Comparison of ENCODE assay signal across 11 cellular contexts in genomic region chr1:155094622-155094948, GRCh38. TPM values are rescaled to one million over a fixed set of nuclear protein-coding genes. Genes with fewer than 3 reads are reported as not detected.
DNase-seq lines count a peak whose midpoint lies in the region; ATAC-seq, FAIRE-seq and TF ChIP-seq lines count a peak whose summit lies in the region.
"Had no signal": no experiment of that assay in that cellular context is flagged by ENCODE, and none has a peak within 500 bp of the region (broad histone marks: within the 10 kb centered on the region; RNA-seq: fewer than 3 reads in every experiment).

No MANE protein-coding gene starts in this region.

- H3K27ac ChIP-seq in cardiac muscle cell (peak overlapping the region; percentile 84), HepG2 (ENCODE audit: extremely low read length, insufficient read depth, low read length) (no peak overlapping the region), uterus (peak overlapping the region; percentile 64 to 76)

- no peak for FAIRE-seq in HepG2 (lab: Jason Lieb, UNC)

- no peak for TF ChIP-seq RAD21 in HepG2 (CRISPR knock-in tag; IDR thresholded peaks at IDR 0.05)

- TF ChIP-seq POLR2A in HepG2 (IDR thresholded peaks at IDR 0.05; ENCODE audit: insufficient read depth in 1 of 2, low read depth in 2 of 2, low read length in 2 of 2) (no peak), uterus (IDR thresholded peaks at IDR 0.05) (no peak)

- peak overlapping the region; percentile 75 for H3K4me2 ChIP-seq in HepG2 (ENCODE audit: low read depth, low read length)

- POLR2A ChIA-PET in HepG2 (lab: Yijun Ruan, JAX) = interaction anchor here (1.2 to 2.3 kb wide), 3 partner anchors 32 to 41 kb away, joined by 3 to 11 read pairs (median 6); partner anchors contain the start of gene SLC50A1

- H3K9ac ChIP-seq in HepG2 (ENCODE audit: insufficient read depth, low read depth, low read length) = no peak overlapping the region

- H3K9me3 ChIP-seq in cardiac muscle cell (ENCODE audit: low read depth) = no peaks in the 10 kb centered on the region
- no peaks in the 10 kb centered on the region for H3K9me3 ChIP-seq in HepG2 (ENCODE audit: low read length)
- no peaks in the 10 kb centered on the region for H3K9me3 ChIP-seq in uterus
- H3K9me3 ChIP-seq: right atrium auricular region, tibial artery had no signal

- H3K4me3 ChIP-seq in cardiac muscle cell (no peak overlapping the region), HepG2 (replicated peaks in 1 of 3; ENCODE audit: insufficient read depth in 1 of 3, low read depth in 2 of 3, low read length in 3 of 3) (peak overlapping the region in 1 of 3 experiments; percentile 54; a peak in 1 of 6 replicates), uterus (no peak overlapping the region)
- H3K4me3 ChIP-seq: right atrium auricular region, tibial artery had no signal

- no peaks in the 10 kb centered on the region for H3K36me3 Mint-ChIP-seq in activated naive CD4-positive, alpha-beta T cell treated with anti-CD3 and anti-CD28 coated beads, Interleukin-2, amount 50 U/mL, for 72 hours

- ATAC-seq in left cardiac atrium = no peak
- no peak for ATAC-seq in HepG2
- ATAC-seq in activated naive CD4-positive, alpha-beta T cell treated with anti-CD3 and anti-CD28 coated beads, Interleukin-2, amount 50 U/mL, for 72 hours = no peak

- DNase-seq in cardiac muscle cell (ENCODE audit: low read depth in 1 of 2, low spot score in 1 of 2) = no peak
- DNase-seq in left cardiac atrium = no peak
- no peak for DNase-seq in HepG2 (ENCODE audit: low spot score)
- DNase-seq in uterus = no peak
- DNase-seq in HPDE6-E6E7 (ENCODE audit: extremely low spot score) = no peak
- DNase-seq in activated naive CD4-positive, alpha-beta T cell treated with anti-CD3 and anti-CD28 coated beads, Interleukin-2, amount 50 U/mL, for 72 hours (ENCODE audit: low spot score in 2 of 2) = no peak
- DNase-seq: activated effector memory CD4-positive, alpha-beta T cell treated with anti-CD3 and anti-CD28 coated beads, Interleukin-2, amount 50 U/mL, for 16 hours; cerebellar nuclear complex; T-helper 2 cell; tibial artery had no signal

- no TSS peak for BruUV-seq in HepG2 (replicated peaks; lab: Mats Ljungman, UMichigan)

- TF ChIP-seq CTCF in cardiac muscle cell (IDR thresholded peaks at IDR 0.05; ENCODE audit: low read depth, low read length) = no peak
- no peak for TF ChIP-seq CTCF in HepG2 (CRISPR knock-in tag; IDR thresholded peaks at IDR 0.05)
- TF ChIP-seq CTCF in uterus (IDR thresholded peaks at IDR 0.05) = no peak

- H3K27me3 ChIP-seq in cardiac muscle cell (no peaks in the 10 kb centered on the region), HepG2 (ENCODE audit: control insufficient read depth in 1 of 2, insufficient read depth in 2 of 2, low read length in 2 of 2) (no peaks in the 10 kb centered on the region; a peak in 1 of 5 replicates), uterus (no peaks in the 10 kb centered on the region)
- H3K27me3 ChIP-seq: right atrium auricular region had no signal

- H3K9me3 Mint-ChIP-seq in activated naive CD4-positive, alpha-beta T cell treated with anti-CD3 and anti-CD28 coated beads, Interleukin-2, amount 50 U/mL, for 72 hours = no peaks in the 10 kb centered on the region

- H3K27ac Mint-ChIP-seq in activated naive CD4-positive, alpha-beta T cell treated with anti-CD3 and anti-CD28 coated beads, Interleukin-2, amount 50 U/mL, for 72 hours = no peak overlapping the region

- H3K4me1 ChIP-seq in cardiac muscle cell (ENCODE audit: low read depth) (peaks cover 14% of the 10 kb centered on the region), HepG2 (ENCODE audit: insufficient read depth, low read length) (peaks cover 53% of the 10 kb centered on the region), uterus (peaks cover 4 to 5% of the 10 kb centered on the region in 2 donors)

- H4K20me1 ChIP-seq in HepG2 (ENCODE audit: insufficient read depth, low read length) = no peaks in the 10 kb centered on the region

- CTCF ChIA-PET in HepG2 (lab: Yijun Ruan, JAX; ENCODE audit: low intra/inter-chr PET ratio, low total read pairs) = interaction anchor here (2.1 to 6.6 kb wide), 3 partner anchors 31 to 73 kb away, joined by 8 to 165 read pairs (median 18); partner anchors contain the start of gene SLC50A1

- H3K79me2 ChIP-seq in HepG2 (ENCODE audit: insufficient read depth, low read length) = no peaks in the 10 kb centered on the region

- H3K36me3 ChIP-seq in cardiac muscle cell = no peaks in the 10 kb centered on the region
- H3K36me3 ChIP-seq in HepG2 (replicated peaks in 1 of 2; ENCODE audit: control insufficient read depth in 1 of 2, insufficient read depth in 2 of 2, low read length in 2 of 2) = no peaks in the 10 kb centered on the region
- H3K36me3 ChIP-seq in uterus = no peaks in the 10 kb centered on the region
- H3K36me3 ChIP-seq: right atrium auricular region, tibial artery had no signal

- in situ Hi-C loops in HepG2 (cut with HindIII; ENCODE audit: extremely low pct_ligation_motif_present, low pct_unique_long_range_greater_than_20kb) = loop anchor here (5.0 kb wide), 2 partner anchors 33 to 73 kb away; partner anchors contain the start of gene EFNA1

- no peak for TF ChIP-seq EP300 in HepG2 (IDR thresholded peaks at IDR 0.05; ENCODE audit: low read depth in 2 of 2, low read length in 2 of 2)
- TF ChIP-seq EP300 in HepG2 (CRISPR knock-in tag; IDR thresholded peaks at IDR 0.05; ENCODE audit: borderline replicate concordance) = no peak

- H2AFZ ChIP-seq in HepG2 (ENCODE audit: low read length) = no peak overlapping the region

- intact Hi-C loops in left cardiac atrium (cut with DNase I) (loop anchor here in 1 of 2 donors (5.0 kb wide), 1 partner anchor 33 kb away; the partner anchor contains the start of gene EFNA1), HepG2 (cut with micrococcal nuclease; ENCODE audit: unreplicated experiment) (loop anchor here (1.0 to 5.0 kb wide), 4 partner anchors 33 to 73 kb away; partner anchors contain the start of genes DPM3, EFNA1 and SLC50A1), uterus (cut with DNase I; ENCODE audit: low total_unique reads) (no loop called here)

- 74% methylated on average over 2 of the region's 2 CpGs for WGBS in HepG2 (ENCODE audit: low lambda C conversion rate)

RNA-seq across cellular contexts. Expression of gene EFNA3, which starts 15.9 kb away (rescaled TPM):
- 26.3 and 31.9 TPM in 2 replicates for total RNA-seq in cardiac muscle cell
- polyA plus RNA-seq in cardiac muscle cell = 34.2 and 43.0 TPM in 2 replicates
- total RNA-seq in left cardiac atrium = 1 to 10 TPM; 1.1 to 1.4 TPM
- total RNA-seq in HepG2 (2016; rRNA removed; fragmentation: Illumina TruSeq; extraction: Trizol) = 1.0 and 1.6 TPM in 2 replicates
- total RNA-seq in HepG2 (2016; cell fraction: cytosol; rRNA removed; fragmentation: Illumina TruSeq; extraction: Trizol; ENCODE audit: low read depth) = 0.62 and 0.71 TPM in 2 replicates
- 1.1 and 1.4 TPM in 2 replicates for total RNA-seq in HepG2 (2016; cell fraction: insoluble cytoplasmic fraction; rRNA removed; fragmentation: Illumina TruSeq; extraction: Trizol)
- total RNA-seq in HepG2 (2016; cell fraction: membrane; rRNA removed; fragmentation: Illumina TruSeq; extraction: Trizol) = 1.1 TPM in 2 replicates
- total RNA-seq in HepG2 (2016; cell fraction: nucleus; rRNA removed; fragmentation: Illumina TruSeq; extraction: Trizol) = 0.22 and 0.34 TPM in 2 replicates
- 5.7 and 6.8 TPM in 2 replicates for polyA plus RNA-seq in HepG2 (2011; rRNA removed)
- polyA plus RNA-seq in HepG2 (2011; cell fraction: cytosol; rRNA removed) = 3.6 and 6.1 TPM in 2 replicates
- polyA plus RNA-seq in HepG2 (2011; cell fraction: nucleus; rRNA removed) = 6.0 and 6.7 TPM in 2 replicates
- 4.7 and 5.0 TPM in 2 replicates for polyA plus RNA-seq in HepG2 (2012)
- 0.71 and 0.87 TPM in 2 replicates for polyA plus RNA-seq in HepG2 (2016; cell fraction: cytosol; fragmentation: Illumina TruSeq; extraction: Trizol; ENCODE audit: low read depth)
- polyA plus RNA-seq in HepG2 (2016; cell fraction: insoluble cytoplasmic fraction; fragmentation: Illumina TruSeq; extraction: Trizol; ENCODE audit: low read depth) = 1.6 and 1.7 TPM in 2 replicates
- polyA plus RNA-seq in HepG2 (2016; cell fraction: membrane; fragmentation: Illumina TruSeq; extraction: Trizol; ENCODE audit: low read depth) = 0.94 and 1.0 TPM in 2 replicates
- polyA plus RNA-seq in HepG2 (2016; cell fraction: nucleus; fragmentation: Illumina TruSeq; extraction: Trizol; ENCODE audit: insufficient read depth, low read depth) = 1.4 and 2.1 TPM in 2 replicates
- polyA minus RNA-seq in HepG2 (2011; rRNA and poly(A)+ RNA removed; ENCODE audit: low replicate concordance) = 8.7 and 10.6 TPM in 2 replicates
- polyA minus RNA-seq in HepG2 (2011; cell fraction: cytosol; rRNA and poly(A)+ RNA removed) = 1.8 and 2.5 TPM in 2 replicates
- polyA minus RNA-seq in HepG2 (2011; cell fraction: nucleus; rRNA and poly(A)+ RNA removed) = 1.2 TPM in 1 of 2 replicates, not detected in the other
- 1 to 10 TPM in 3 of 4 donors, not detected in 1; 3.2 to 7.6 (median 3.3) TPM for total RNA-seq in uterus
- total RNA-seq in activated naive CD4-positive, alpha-beta T cell treated with anti-CD3 and anti-CD28 coated beads, Interleukin-2, amount 50 U/mL, for 72 hours = 10 to 100 TPM in 1 of 2 donors, 1 to 10 TPM in 1; 1.7 to 12.6 TPM

RNA-seq across cellular contexts. Expression of gene EFNA4, which starts 31.0 kb away (rescaled TPM):
- total RNA-seq in cardiac muscle cell = 29.2 and 36.0 TPM in 2 replicates
- 18.3 and 29.6 TPM in 2 replicates for polyA plus RNA-seq in cardiac muscle cell
- 1 to 10 TPM; 2.5 to 2.7 TPM for total RNA-seq in left cardiac atrium
- total RNA-seq in HepG2 (2016; rRNA removed; fragmentation: Illumina TruSeq; extraction: Trizol) = 9.3 and 17.2 TPM in 2 replicates
- 7.3 and 8.5 TPM in 2 replicates for total RNA-seq in HepG2 (2016; cell fraction: cytosol; rRNA removed; fragmentation: Illumina TruSeq; extraction: Trizol; ENCODE audit: low read depth)
- 11.0 and 17.1 TPM in 2 replicates for total RNA-seq in HepG2 (2016; cell fraction: insoluble cytoplasmic fraction; rRNA removed; fragmentation: Illumina TruSeq; extraction: Trizol)
- 8.8 and 11.0 TPM in 2 replicates for total RNA-seq in HepG2 (2016; cell fraction: membrane; rRNA removed; fragmentation: Illumina TruSeq; extraction: Trizol)
- total RNA-seq in HepG2 (2016; cell fraction: nucleus; rRNA removed; fragmentation: Illumina TruSeq; extraction: Trizol) = 11.6 and 14.7 TPM in 2 replicates
- 12.0 and 13.9 TPM in 2 replicates for polyA plus RNA-seq in HepG2 (2011; rRNA removed)
- 10.6 and 13.8 TPM in 2 replicates for polyA plus RNA-seq in HepG2 (2011; cell fraction: cytosol; rRNA removed)
- polyA plus RNA-seq in HepG2 (2011; cell fraction: nucleus; rRNA removed) = 8.4 and 8.6 TPM in 2 replicates
- 6.5 and 7.0 TPM in 2 replicates for polyA plus RNA-seq in HepG2 (2012)
- polyA plus RNA-seq in HepG2 (2016; cell fraction: cytosol; fragmentation: Illumina TruSeq; extraction: Trizol; ENCODE audit: low read depth) = 3.8 and 4.4 TPM in 2 replicates
- polyA plus RNA-seq in HepG2 (2016; cell fraction: insoluble cytoplasmic fraction; fragmentation: Illumina TruSeq; extraction: Trizol; ENCODE audit: low read depth) = 9.8 and 11.5 TPM in 2 replicates
- 5.1 and 5.2 TPM in 2 replicates for polyA plus RNA-seq in HepG2 (2016; cell fraction: membrane; fragmentation: Illumina TruSeq; extraction: Trizol; ENCODE audit: low read depth)
- 25.7 and 27.9 TPM in 2 replicates for polyA plus RNA-seq in HepG2 (2016; cell fraction: nucleus; fragmentation: Illumina TruSeq; extraction: Trizol; ENCODE audit: insufficient read depth, low read depth)
- 11.1 and 12.4 TPM in 2 replicates for polyA minus RNA-seq in HepG2 (2011; rRNA and poly(A)+ RNA removed; ENCODE audit: low replicate concordance)
- 4.8 and 5.1 TPM in 2 replicates for polyA minus RNA-seq in HepG2 (2011; cell fraction: cytosol; rRNA and poly(A)+ RNA removed)
- 2.4 and 3.6 TPM in 2 replicates for polyA minus RNA-seq in HepG2 (2011; cell fraction: nucleus; rRNA and poly(A)+ RNA removed)
- 1 to 10 TPM in 2 of 4 donors, not detected in 2; 8.0 to 8.4 TPM for total RNA-seq in uterus
- 1 to 10 TPM; 5.7 to 9.5 TPM for total RNA-seq in activated naive CD4-positive, alpha-beta T cell treated with anti-CD3 and anti-CD28 coated beads, Interleukin-2, amount 50 U/mL, for 72 hours

RNA-seq across cellular contexts. Expression of gene EFNA1, which starts 33.1 kb away (rescaled TPM):
- 39.1 and 43.1 TPM in 2 replicates for total RNA-seq in cardiac muscle cell
- polyA plus RNA-seq in cardiac muscle cell = 83.5 and 104 TPM in 2 replicates
- 10 to 100 TPM; 33.3 to 39.1 TPM for total RNA-seq in left cardiac atrium
- total RNA-seq in HepG2 (2016; rRNA removed; fragmentation: Illumina TruSeq; extraction: Trizol) = 41.2 and 81.8 TPM in 2 replicates
- 20.3 and 22.5 TPM in 2 replicates for total RNA-seq in HepG2 (2016; cell fraction: cytosol; rRNA removed; fragmentation: Illumina TruSeq; extraction: Trizol; ENCODE audit: low read depth)
- total RNA-seq in HepG2 (2016; cell fraction: insoluble cytoplasmic fraction; rRNA removed; fragmentation: Illumina TruSeq; extraction: Trizol) = 43.8 and 83.7 TPM in 2 replicates
- 37.3 and 39.8 TPM in 2 replicates for total RNA-seq in HepG2 (2016; cell fraction: membrane; rRNA removed; fragmentation: Illumina TruSeq; extraction: Trizol)
- total RNA-seq in HepG2 (2016; cell fraction: nucleus; rRNA removed; fragmentation: Illumina TruSeq; extraction: Trizol) = 83.6 and 87.9 TPM in 2 replicates
- polyA plus RNA-seq in HepG2 (2011; rRNA removed) = 874 and 1,163 TPM in 2 replicates
- polyA plus RNA-seq in HepG2 (2011; cell fraction: cytosol; rRNA removed) = 750 and 916 TPM in 2 replicates
- 390 and 585 TPM in 2 replicates for polyA plus RNA-seq in HepG2 (2011; cell fraction: nucleus; rRNA removed)
- polyA plus RNA-seq in HepG2 (2012) = 254 and 427 TPM in 2 replicates
- polyA plus RNA-seq in HepG2 (2016; cell fraction: cytosol; fragmentation: Illumina TruSeq; extraction: Trizol; ENCODE audit: low read depth) = 16.7 and 18.6 TPM in 2 replicates
- polyA plus RNA-seq in HepG2 (2016; cell fraction: insoluble cytoplasmic fraction; fragmentation: Illumina TruSeq; extraction: Trizol; ENCODE audit: low read depth) = 45.4 and 47.8 TPM in 2 replicates
- 25.2 and 27.9 TPM in 2 replicates for polyA plus RNA-seq in HepG2 (2016; cell fraction: membrane; fragmentation: Illumina TruSeq; extraction: Trizol; ENCODE audit: low read depth)
- polyA plus RNA-seq in HepG2 (2016; cell fraction: nucleus; fragmentation: Illumina TruSeq; extraction: Trizol; ENCODE audit: insufficient read depth, low read depth) = 175 and 184 TPM in 2 replicates
- 139 and 593 TPM in 2 replicates for polyA minus RNA-seq in HepG2 (2011; rRNA and poly(A)+ RNA removed; ENCODE audit: low replicate concordance)
- polyA minus RNA-seq in HepG2 (2011; cell fraction: cytosol; rRNA and poly(A)+ RNA removed) = 195 and 264 TPM in 2 replicates
- 72.6 and 120 TPM in 2 replicates for polyA minus RNA-seq in HepG2 (2011; cell fraction: nucleus; rRNA and poly(A)+ RNA removed)
- 10 to 100 TPM; 22.3 to 58.5 (median 36.5) TPM for total RNA-seq in uterus
- total RNA-seq in activated naive CD4-positive, alpha-beta T cell treated with anti-CD3 and anti-CD28 coated beads, Interleukin-2, amount 50 U/mL, for 72 hours = 1 to 10 TPM in 1 of 2 donors, under 1 TPM in 1; 0.68 to 1.6 TPM

RNA-seq across cellular contexts. Expression of gene SLC50A1, which starts 41.1 kb away (rescaled TPM):
- 18.4 and 20.9 TPM in 2 replicates for total RNA-seq in cardiac muscle cell
- polyA plus RNA-seq in cardiac muscle cell = 45.1 and 50.7 TPM in 2 replicates
- total RNA-seq in left cardiac atrium = 10 to 100 TPM; 12.2 to 13.0 TPM
- total RNA-seq in HepG2 (2016; rRNA removed; fragmentation: Illumina TruSeq; extraction: Trizol) = 16.4 and 22.5 TPM in 2 replicates
- 19.6 and 29.0 TPM in 2 replicates for total RNA-seq in HepG2 (2016; cell fraction: cytosol; rRNA removed; fragmentation: Illumina TruSeq; extraction: Trizol; ENCODE audit: low read depth)
- 14.6 and 22.8 TPM in 2 replicates for total RNA-seq in HepG2 (2016; cell fraction: insoluble cytoplasmic fraction; rRNA removed; fragmentation: Illumina TruSeq; extraction: Trizol)
- 30.5 and 34.4 TPM in 2 replicates for total RNA-seq in HepG2 (2016; cell fraction: membrane; rRNA removed; fragmentation: Illumina TruSeq; extraction: Trizol)
- total RNA-seq in HepG2 (2016; cell fraction: nucleus; rRNA removed; fragmentation: Illumina TruSeq; extraction: Trizol) = 13.0 and 15.2 TPM in 2 replicates
- 46.8 and 49.5 TPM in 2 replicates for polyA plus RNA-seq in HepG2 (2011; rRNA removed)
- 53.5 and 57.9 TPM in 2 replicates for polyA plus RNA-seq in HepG2 (2011; cell fraction: cytosol; rRNA removed)
- polyA plus RNA-seq in HepG2 (2011; cell fraction: nucleus; rRNA removed) = 18.6 and 21.1 TPM in 2 replicates
- polyA plus RNA-seq in HepG2 (2012) = 26.3 and 27.0 TPM in 2 replicates
- polyA plus RNA-seq in HepG2 (2016; cell fraction: cytosol; fragmentation: Illumina TruSeq; extraction: Trizol; ENCODE audit: low read depth) = 24.2 and 36.2 TPM in 2 replicates
- polyA plus RNA-seq in HepG2 (2016; cell fraction: insoluble cytoplasmic fraction; fragmentation: Illumina TruSeq; extraction: Trizol; ENCODE audit: low read depth) = 20.1 and 21.0 TPM in 2 replicates
- polyA plus RNA-seq in HepG2 (2016; cell fraction: membrane; fragmentation: Illumina TruSeq; extraction: Trizol; ENCODE audit: low read depth) = 29.7 and 39.9 TPM in 2 replicates
- polyA plus RNA-seq in HepG2 (2016; cell fraction: nucleus; fragmentation: Illumina TruSeq; extraction: Trizol; ENCODE audit: insufficient read depth, low read depth) = 35.6 and 36.4 TPM in 2 replicates
- 40.9 and 59.1 TPM in 2 replicates for polyA minus RNA-seq in HepG2 (2011; rRNA and poly(A)+ RNA removed; ENCODE audit: low replicate concordance)
- polyA minus RNA-seq in HepG2 (2011; cell fraction: cytosol; rRNA and poly(A)+ RNA removed) = 12.3 and 19.1 TPM in 2 replicates
- polyA minus RNA-seq in HepG2 (2011; cell fraction: nucleus; rRNA and poly(A)+ RNA removed) = 7.8 and 9.8 TPM in 2 replicates
- total RNA-seq in uterus = 10 to 100 TPM in 3 of 4 donors, under 1 TPM in 1; 0.26 to 24.0 (median 21.8) TPM
- 10 to 100 TPM; 47.4 to 49.4 TPM for total RNA-seq in activated naive CD4-positive, alpha-beta T cell treated with anti-CD3 and anti-CD28 coated beads, Interleukin-2, amount 50 U/mL, for 72 hours

RNA-seq across cellular contexts. Expression of gene ADAM15, which starts 43.5 kb away (rescaled TPM):
- total RNA-seq in cardiac muscle cell (19.5 and 23.0 TPM in 2 replicates), left cardiac atrium (100 to 1,000 TPM; 108 to 142 TPM), HepG2 (2016; rRNA removed; fragmentation: Illumina TruSeq; extraction: Trizol) (12.3 and 25.6 TPM in 2 replicates), uterus (100 to 1,000 TPM in 3 of 4 donors, 10 to 100 TPM in 1; 58.6 to 270 (median 153) TPM)
- polyA plus RNA-seq in cardiac muscle cell (23.0 and 25.2 TPM in 2 replicates), HepG2 (2011; rRNA removed) (17.9 and 24.0 TPM in 2 replicates)
- total RNA-seq in HepG2 (2016; cell fraction: cytosol; rRNA removed; fragmentation: Illumina TruSeq; extraction: Trizol; ENCODE audit: low read depth) = 9.4 and 10.0 TPM in 2 replicates
- total RNA-seq in HepG2 (2016; cell fraction: insoluble cytoplasmic fraction; rRNA removed; fragmentation: Illumina TruSeq; extraction: Trizol) = 11.8 and 25.5 TPM in 2 replicates
- total RNA-seq in HepG2 (2016; cell fraction: membrane; rRNA removed; fragmentation: Illumina TruSeq; extraction: Trizol) = 12.6 and 15.4 TPM in 2 replicates
- 22.9 and 27.4 TPM in 2 replicates for total RNA-seq in HepG2 (2016; cell fraction: nucleus; rRNA removed; fragmentation: Illumina TruSeq; extraction: Trizol)
- 12.5 and 21.6 TPM in 2 replicates for polyA plus RNA-seq in HepG2 (2011; cell fraction: cytosol; rRNA removed)
- polyA plus RNA-seq in HepG2 (2011; cell fraction: nucleus; rRNA removed) = 100 and 115 TPM in 2 replicates
- 14.8 and 20.2 TPM in 2 replicates for polyA plus RNA-seq in HepG2 (2012)
- 8.0 and 8.2 TPM in 2 replicates for polyA plus RNA-seq in HepG2 (2016; cell fraction: cytosol; fragmentation: Illumina TruSeq; extraction: Trizol; ENCODE audit: low read depth)
- 10.2 and 14.0 TPM in 2 replicates for polyA plus RNA-seq in HepG2 (2016; cell fraction: insoluble cytoplasmic fraction; fragmentation: Illumina TruSeq; extraction: Trizol; ENCODE audit: low read depth)
- polyA plus RNA-seq in HepG2 (2016; cell fraction: membrane; fragmentation: Illumina TruSeq; extraction: Trizol; ENCODE audit: low read depth) = 11.2 and 16.1 TPM in 2 replicates
- polyA plus RNA-seq in HepG2 (2016; cell fraction: nucleus; fragmentation: Illumina TruSeq; extraction: Trizol; ENCODE audit: insufficient read depth, low read depth) = 65.2 and 66.0 TPM in 2 replicates
- polyA minus RNA-seq in HepG2 (2011; rRNA and poly(A)+ RNA removed; ENCODE audit: low replicate concordance) = 69.0 and 416 TPM in 2 replicates
- 13.6 and 23.7 TPM in 2 replicates for polyA minus RNA-seq in HepG2 (2011; cell fraction: cytosol; rRNA and poly(A)+ RNA removed)
- 19.4 and 22.5 TPM in 2 replicates for polyA minus RNA-seq in HepG2 (2011; cell fraction: nucleus; rRNA and poly(A)+ RNA removed)
- total RNA-seq in activated naive CD4-positive, alpha-beta T cell treated with anti-CD3 and anti-CD28 coated beads, Interleukin-2, amount 50 U/mL, for 72 hours = 10 to 100 TPM; 49.9 to 52.8 TPM

Comparison
In these comparisons a context has a peak if more than half of its experiments do, and no peak if none do; other contexts are left out.
1. RNA of gene EFNA1, which starts 33.1 kb away (total RNA-seq): 20.3 to 87.9 TPM in HepG2, 22.3 to 58.5 TPM in uterus, 33.3 to 39.1 TPM in left cardiac atrium and 39.1 to 43.1 TPM in cardiac muscle cell; 0.68 to 1.6 TPM in activated naive CD4-positive, alpha-beta T cell treated with anti-CD3 and anti-CD28 coated beads, Interleukin-2, amount 50 U/mL, for 72 hours; every median in the first group is over 4 times any median in the second.